In the genomic region with DNA sequence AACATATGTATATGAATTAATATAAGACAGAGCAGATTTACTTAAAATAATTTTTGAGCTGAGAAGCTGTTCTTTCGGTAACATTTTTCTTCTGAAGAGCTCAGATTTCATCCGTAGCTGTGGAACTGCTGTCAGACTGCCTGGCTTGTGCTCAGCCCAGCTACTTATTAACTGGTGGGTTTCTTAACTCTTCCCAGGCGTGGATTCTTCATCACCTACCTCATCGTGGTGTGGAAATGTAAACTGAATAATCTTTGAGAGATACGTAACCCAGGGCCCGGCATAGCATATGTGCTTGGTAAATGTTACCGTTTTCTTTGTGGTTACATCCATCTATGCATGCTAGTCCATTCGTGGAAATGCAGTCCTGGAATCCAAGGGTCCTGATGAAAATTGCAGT, we compare ENCODE assay signal across 1 cellular context.
A peak's percentile ranks its signal among the peaks of the same experiment; 100 is the strongest.
TF ChIP-seq lines count a peak whose summit lies in the region.

No MANE protein-coding gene starts in this region.

TF ChIP-seq in A549, 52 proteins besides CTCF, POLR2A, EP300 and RAD21 (continued from another document):
- TF ChIP-seq BCL3 (IDR thresholded peaks at IDR 0.05) (peak; percentile 83; the same call in 2 of the 3 replicates), TP53 (CRISPR knock-in tag; IDR thresholded peaks at IDR 0.05) (no peak), RNF2 (IDR thresholded peaks at IDR 0.05; ENCODE audit: borderline replicate concordance, low read depth) (no peak), GATA3 (IDR thresholded peaks at IDR 0.05; ENCODE audit: borderline replicate concordance) (peak; percentile 66), CBX8 (IDR thresholded peaks at IDR 0.05) (no peak), ESRRA (IDR thresholded peaks at IDR 0.05; ENCODE audit: borderline replicate concordance, low read length) (no peak), NPAS2 (CRISPR knock-in tag; IDR thresholded peaks at IDR 0.05; ENCODE audit: borderline replicate concordance) (no peak), HMGXB4 (CRISPR knock-in tag; IDR thresholded peaks at IDR 0.05; ENCODE audit: borderline replicate concordance) (no peak), HES2 (IDR thresholded peaks at IDR 0.05) (peak; percentile 73; the same call in 1 of the 2 replicates), JUNB (IDR thresholded peaks at IDR 0.05) (peak; percentile 81), RFX5 (IDR thresholded peaks at IDR 0.05) (no peak), HOXB13 (CRISPR knock-in tag; IDR thresholded peaks at IDR 0.05; ENCODE audit: low read depth) (no peak), CHD4 (IDR thresholded peaks at IDR 0.05; ENCODE audit: borderline replicate concordance) (no peak), FOSL2 (IDR thresholded peaks at IDR 0.05) (peak; percentile 66; the same call in 1 of the 2 replicates), FOSL2 (CRISPR knock-in tag; IDR thresholded peaks at IDR 0.05) (peak; percentile 66), ZFP36 (IDR thresholded peaks at IDR 0.05; ENCODE audit: borderline replicate concordance, partially characterized antibody) (no peak), ZC3H11A (IDR thresholded peaks at IDR 0.05) (no peak), MAFK (IDR thresholded peaks at IDR 0.05; ENCODE audit: partially characterized antibody) (no peak), CEBPB (IDR thresholded peaks at IDR 0.05) (peak; percentile 88 to 90), SREBF2 (IDR thresholded peaks at IDR 0.05) (no peak), JUN (IDR thresholded peaks at IDR 0.05) (peak; percentile 74 to 82; a peak in 3 of 5 replicates), ELK1 (IDR thresholded peaks at IDR 0.05; ENCODE audit: low read depth, low read length) (no peak)
